Comparison of ENCODE assay signal across 23 cellular contexts in the genomic region with DNA sequence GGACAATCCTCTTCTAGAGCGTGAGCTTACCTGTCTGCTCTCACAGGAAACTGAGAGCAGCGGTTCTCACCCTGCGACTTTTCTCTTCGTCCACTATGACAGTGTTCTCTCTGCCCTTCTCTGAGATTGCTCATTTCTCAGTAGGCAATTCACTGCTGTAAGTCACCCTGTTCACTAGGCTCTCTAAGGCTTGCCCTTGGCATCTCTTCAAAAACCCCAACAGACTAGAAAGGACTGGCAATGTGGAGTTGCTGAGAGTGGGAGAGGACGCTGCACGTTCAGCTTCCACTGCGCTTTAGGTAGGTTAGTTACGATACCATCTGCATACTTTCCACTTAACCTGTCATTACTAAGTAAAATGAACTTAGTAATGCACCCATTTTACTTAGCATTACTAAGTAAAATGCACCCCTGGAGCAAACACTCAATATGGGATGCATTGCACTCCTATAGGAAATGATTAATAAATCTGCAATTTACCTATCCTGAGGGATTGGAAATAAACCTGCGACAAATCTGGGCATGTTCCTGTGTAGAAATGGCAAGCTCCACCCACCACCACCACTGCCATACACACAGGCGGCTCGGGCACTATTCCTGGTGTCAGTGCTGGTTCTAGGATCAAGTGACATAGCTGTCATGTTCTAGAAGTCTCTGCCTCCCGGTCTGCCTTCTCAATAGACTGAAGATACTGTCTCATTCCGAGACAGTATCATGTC.
"Had no signal": no experiment of that assay in that cellular context is flagged by ENCODE, and none has a peak within 500 bp of the region (broad histone marks: within the 10 kb centered on the region; RNA-seq: fewer than 3 reads in every experiment).

No MANE protein-coding gene starts in this region.

- H3K27me3 ChIP-seq: brain microvascular endothelial cell, hepatocyte, sigmoid colon, spleen had no signal

- FAIRE-seq: endometrium, islet of Langerhans, TTC549 had no signal

- H3K4me1 ChIP-seq: sigmoid colon had no signal

- H3K4me3 ChIP-seq: hepatocyte, lung, sigmoid colon, spleen had no signal

- H3K27ac ChIP-seq: brain microvascular endothelial cell, hepatocyte, sigmoid colon, spleen had no signal

- H3K4me3 Mint-ChIP-seq: activated CD4-positive, alpha-beta T cell treated with anti-CD3 and anti-CD28 coated beads for 36 hours; activated CD8-positive, alpha-beta memory T cell treated with anti-CD3 and anti-CD28 coated beads, Interleukin-2, amount 10 ng/mL, durations not matched to agents 7 days and 5 days; activated naive CD4-positive, alpha-beta T cell treated with anti-CD3 and anti-CD28 coated beads, Interleukin-2, amount 10 ng/mL, durations not matched to agents 7 days and 5 days; activated naive CD8-positive, alpha-beta T cell treated with anti-CD3 and anti-CD28 coated beads, Interleukin-2, amount 50 U/mL, for 24 hours; activated T-cell treated with anti-CD3 and anti-CD28 coated beads, Interleukin-2, amount 50 U/mL, for 4 hours; mesothelial cell of epicardium; natural killer cell treated with Interleukin-12 subunit alpha and Interleukin-12 subunit beta and Interleukin-15 and Interleukin-18, amount 100 ng/mL, for 72 hours; stimulated activated naive B cell treated with anti-CD40 and anti-IgM and Interleukin-4, amounts not matched to agents 10 μg/mL and 1 μg/mL and 100 μg/mL, for 72 hours; WTC11 had no signal

- DNase-seq: activated CD4-positive, alpha-beta T cell treated with anti-CD3 and anti-CD28 coated beads for 36 hours; activated CD4-positive, alpha-beta T cell treated with anti-CD3 and anti-CD28 coated beads, Interleukin-2, amount 50 U/mL, for 48 hours; activated CD8-positive, alpha-beta memory T cell treated with anti-CD3 and anti-CD28 coated beads, Interleukin-2, amount 10 ng/mL, durations not matched to agents 7 days and 5 days; activated effector memory CD4-positive, alpha-beta T cell treated with Interleukin-2 at 50 U/mL for 16 hours; activated naive CD4-positive, alpha-beta T cell treated with anti-CD3 and anti-CD28 coated beads, Interleukin-2, amount 10 ng/mL, durations not matched to agents 7 days and 5 days; activated naive CD8-positive, alpha-beta T cell treated with anti-CD3 and anti-CD28 coated beads, Interleukin-2, amount 50 U/mL, for 24 hours; activated T-cell treated with anti-CD3 and anti-CD28 coated beads, Interleukin-2, amount 50 U/mL, for 4 hours; anterior cingulate cortex; brain microvascular endothelial cell; cortex of kidney; sigmoid colon; spleen; stimulated activated CD4-positive, alpha-beta T cell treated with anti-CD3 and anti-CD28 coated beads, Interleukin-4, amount 100 ng/mL, for 4 hours; stimulated activated naive B cell treated with anti-CD40 and anti-IgM and Interleukin-4, amounts not matched to agents 10 μg/mL and 1 μg/mL and 100 μg/mL, for 72 hours; SW 1271 had no signal

- H3K4me1 Mint-ChIP-seq: activated CD8-positive, alpha-beta memory T cell treated with anti-CD3 and anti-CD28 coated beads, Interleukin-2, amount 10 ng/mL, durations not matched to agents 7 days and 5 days; mesothelial cell of epicardium; WTC11 had no signal

- ATAC-seq: activated CD4-positive, alpha-beta T cell treated with anti-CD3 and anti-CD28 coated beads for 36 hours; activated CD8-positive, alpha-beta memory T cell treated with anti-CD3 and anti-CD28 coated beads, Interleukin-2, amount 10 ng/mL, durations not matched to agents 7 days and 5 days; activated naive CD8-positive, alpha-beta T cell treated with anti-CD3 and anti-CD28 coated beads, Interleukin-2, amount 50 U/mL, for 24 hours; activated T-cell treated with anti-CD3 and anti-CD28 coated beads, Interleukin-2, amount 50 U/mL, for 4 hours; natural killer cell treated with Interleukin-12 subunit alpha and Interleukin-12 subunit beta and Interleukin-15 and Interleukin-18, amount 100 ng/mL, for 72 hours; stimulated activated naive B cell treated with anti-CD40 and anti-IgM and Interleukin-4, amounts not matched to agents 10 μg/mL and 1 μg/mL and 100 μg/mL, for 72 hours; WTC11 had no signal

- H3K27ac Mint-ChIP-seq: activated CD4-positive, alpha-beta T cell treated with anti-CD3 and anti-CD28 coated beads for 36 hours; activated naive CD8-positive, alpha-beta T cell treated with anti-CD3 and anti-CD28 coated beads, Interleukin-2, amount 50 U/mL, for 24 hours; mesothelial cell of epicardium; natural killer cell treated with Interleukin-12 subunit alpha and Interleukin-12 subunit beta and Interleukin-15 and Interleukin-18, amount 100 ng/mL, for 72 hours; stimulated activated naive B cell treated with anti-CD40 and anti-IgM and Interleukin-4, amounts not matched to agents 10 μg/mL and 1 μg/mL and 100 μg/mL, for 72 hours; WTC11 had no signal

- H3K27me3 Mint-ChIP-seq: activated CD4-positive, alpha-beta T cell treated with anti-CD3 and anti-CD28 coated beads for 36 hours; activated CD8-positive, alpha-beta memory T cell treated with anti-CD3 and anti-CD28 coated beads, Interleukin-2, amount 10 ng/mL, durations not matched to agents 7 days and 5 days; activated naive CD4-positive, alpha-beta T cell treated with anti-CD3 and anti-CD28 coated beads, Interleukin-2, amount 10 ng/mL, durations not matched to agents 7 days and 5 days; activated naive CD8-positive, alpha-beta T cell treated with anti-CD3 and anti-CD28 coated beads, Interleukin-2, amount 50 U/mL, for 24 hours; natural killer cell treated with Interleukin-12 subunit alpha and Interleukin-12 subunit beta and Interleukin-15 and Interleukin-18, amount 100 ng/mL, for 72 hours; stimulated activated naive B cell treated with anti-CD40 and anti-IgM and Interleukin-4, amounts not matched to agents 10 μg/mL and 1 μg/mL and 100 μg/mL, for 72 hours had no signal
